In the genomic region with DNA sequence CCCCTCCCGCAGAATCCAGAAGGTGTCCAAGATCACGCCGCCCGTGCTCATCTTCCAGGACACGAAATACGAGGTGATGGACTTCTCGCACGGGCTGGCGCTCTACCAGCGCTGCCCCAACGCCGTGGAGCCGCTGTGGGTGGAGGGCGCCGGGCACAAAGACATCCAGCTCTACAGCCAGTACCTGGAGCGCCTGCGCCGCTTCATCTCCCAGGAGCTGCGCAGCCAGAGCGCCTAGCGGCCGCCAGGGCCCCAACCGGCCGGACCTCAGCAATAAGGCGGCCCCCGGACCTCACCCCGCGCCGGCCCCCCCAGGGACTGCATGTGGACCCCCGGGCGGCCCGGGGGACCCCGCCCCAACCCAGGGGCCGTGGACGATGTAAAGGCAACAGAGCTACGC, we compare ENCODE assay signal across 1 cellular context. TPM values are rescaled to one million over a fixed set of nuclear protein-coding genes. Genes with fewer than 3 reads are reported as not detected.
"Had no signal": no experiment of that assay in that cellular context is flagged by ENCODE, and none has a peak within 500 bp of the region (broad histone marks: within the 10 kb centered on the region; RNA-seq: fewer than 3 reads in every experiment).

No MANE protein-coding gene starts in this region.

RNA-seq across cellular contexts. Expression of a gene that starts 50.5 kb away (rescaled TPM):
- total RNA-seq: GM12878 had no signal
- polyA plus RNA-seq: GM12878 had no signal
